8 cellular contexts compared by ENCODE assay signal in the genomic region with DNA sequence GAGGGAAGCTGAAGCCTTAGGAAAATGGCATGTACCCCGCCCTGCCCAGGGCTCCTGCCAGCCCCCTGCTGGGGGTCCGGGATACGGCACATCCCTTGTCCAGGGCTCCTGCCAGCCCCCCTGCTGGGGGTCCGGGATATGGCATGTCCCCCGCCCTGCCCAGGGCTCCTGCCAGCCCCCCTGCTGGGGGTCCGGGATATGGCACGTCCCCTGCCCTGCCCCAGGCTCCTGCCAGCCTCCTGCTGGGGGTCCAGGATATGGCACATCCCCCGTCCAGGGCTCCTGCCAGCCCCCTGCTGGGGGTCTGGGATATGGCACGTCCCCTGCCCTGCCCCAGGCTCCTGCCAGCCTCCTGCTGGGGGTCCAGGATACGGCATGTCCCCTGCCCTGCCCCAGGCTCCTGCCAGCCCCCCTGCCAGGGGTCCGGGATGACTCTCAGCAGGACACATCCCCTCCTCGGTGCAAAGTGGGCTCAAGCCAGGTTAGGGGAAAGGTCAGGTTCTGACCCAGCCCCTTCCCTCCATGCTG. TPM values are rescaled to one million over a fixed set of nuclear protein-coding genes. Genes with fewer than 3 reads are reported as not detected.
DNase-seq lines count a peak whose midpoint lies in the region; ATAC-seq and TF ChIP-seq lines count a peak whose summit lies in the region.

No MANE protein-coding gene starts in this region.

- H3K27me3 ChIP-seq in upper lobe of right lung (no peaks in the 10 kb centered on the region), esophagus squamous epithelium (no peaks in the 10 kb centered on the region)

- H3K27ac Mint-ChIP-seq in activated naive CD4-positive, alpha-beta T cell treated with anti-CD3 and anti-CD28 coated beads, Interleukin-2, amount 50 U/mL, for 72 hours = no peak overlapping the region
- H3K27ac Mint-ChIP-seq in activated naive CD4-positive, alpha-beta T cell treated with anti-CD3 and anti-CD28 coated beads, Interleukin-2, amount 10 ng/mL, durations not matched to agents 7 days and 5 days = no peak overlapping the region

- no peaks in the 10 kb centered on the region for H3K36me3 Mint-ChIP-seq in activated naive CD4-positive, alpha-beta T cell treated with anti-CD3 and anti-CD28 coated beads, Interleukin-2, amount 50 U/mL, for 72 hours
- no peaks in the 10 kb centered on the region for H3K36me3 Mint-ChIP-seq in activated naive CD4-positive, alpha-beta T cell treated with anti-CD3 and anti-CD28 coated beads, Interleukin-2, amount 10 ng/mL, durations not matched to agents 7 days and 5 days

- H3K4me1 Mint-ChIP-seq in activated naive CD4-positive, alpha-beta T cell treated with anti-CD3 and anti-CD28 coated beads, Interleukin-2, amount 10 ng/mL, durations not matched to agents 7 days and 5 days = no peaks in the 10 kb centered on the region

- H3K36me3 ChIP-seq in upper lobe of right lung (no peaks in the 10 kb centered on the region), esophagus squamous epithelium (no peaks in the 10 kb centered on the region)

- H3K9me3 Mint-ChIP-seq in activated naive CD4-positive, alpha-beta T cell treated with anti-CD3 and anti-CD28 coated beads, Interleukin-2, amount 50 U/mL, for 72 hours = peaks cover under 1 to 1% of the 10 kb centered on the region in 2 donors
- H3K9me3 Mint-ChIP-seq in activated naive CD4-positive, alpha-beta T cell treated with anti-CD3 and anti-CD28 coated beads, Interleukin-2, amount 10 ng/mL, durations not matched to agents 7 days and 5 days = peaks cover 1% of the 10 kb centered on the region

- H3K4me1 ChIP-seq in upper lobe of right lung (no peaks in the 10 kb centered on the region), esophagus squamous epithelium (peaks cover 0 to 21% (median 13%) of the 10 kb centered on the region in 3 donors)

- DNase-seq in activated naive CD4-positive, alpha-beta T cell treated with anti-CD3 and anti-CD28 coated beads, Interleukin-2, amount 50 U/mL, for 72 hours (ENCODE audit: low spot score in 2 of 2) = peak in 1 of 2 donors; percentile 15
- no peak for DNase-seq in activated naive CD4-positive, alpha-beta T cell treated with anti-CD3 and anti-CD28 coated beads, Interleukin-2, amount 10 ng/mL, durations not matched to agents 7 days and 5 days
- peak; percentile 24 for DNase-seq in activated T-cell treated with anti-CD3 and anti-CD28 coated beads, Interleukin-2, amount 50 U/mL, for 1 hour
- peak; percentile 64 for DNase-seq in iPS-NIHi11 (ENCODE audit: low spot score)
- peak; percentile 61 for DNase-seq in upper lobe of right lung
- DNase-seq in 8988T = no peak
- no peak for DNase-seq in esophagus squamous epithelium (lab: John Stamatoyannopoulos, UW)

- peaks cover 2% of the 10 kb centered on the region for H3K27me3 Mint-ChIP-seq in activated naive CD4-positive, alpha-beta T cell treated with anti-CD3 and anti-CD28 coated beads, Interleukin-2, amount 10 ng/mL, durations not matched to agents 7 days and 5 days

- no peak for TF ChIP-seq POLR2A in esophagus squamous epithelium (IDR thresholded peaks at IDR 0.05)

- CTCF ChIA-PET in activated naive CD4-positive, alpha-beta T cell treated with anti-CD3 and anti-CD28 coated beads, Interleukin-2, amount 10 ng/mL, durations not matched to agents 7 days and 5 days (lab: Charles Lee) = interaction anchor here (0.7 kb wide), 1 partner anchor 920 kb away, joined by 3 read pairs; no protein-coding TSS in a partner anchor

- intact Hi-C loops in upper lobe of right lung (cut with DNase I) = no loop called here
- intact Hi-C loops in esophagus squamous epithelium (cut with DNase I) = no loop called here

- H3K4me3 ChIP-seq in upper lobe of right lung = no peak overlapping the region
- no peak overlapping the region for H3K4me3 ChIP-seq in esophagus squamous epithelium

- TF ChIP-seq CTCF in upper lobe of right lung (IDR thresholded peaks at IDR 0.05) (peak; percentile 54), esophagus squamous epithelium (IDR thresholded peaks at IDR 0.05) (peak in 1 of 6 experiments; percentile 17)

- H3K9me3 ChIP-seq in upper lobe of right lung (no peaks in the 10 kb centered on the region), esophagus squamous epithelium (no peaks in the 10 kb centered on the region)

- whole genome bisulfite sequencing in esophagus squamous epithelium, 2 donors = 58 to 100% methylated on average over 1 to 7 of the region's 12 CpGs

- ATAC-seq in activated naive CD4-positive, alpha-beta T cell treated with anti-CD3 and anti-CD28 coated beads, Interleukin-2, amount 50 U/mL, for 72 hours = peak; percentile 18 to 65
- peak; percentile 53 for ATAC-seq in upper lobe of right lung
- ATAC-seq in HG02885 (IDR thresholded peaks at IDR 0.05; ENCODE audit: poor library complexity, unreplicated experiment) = no peak

- H3K27ac ChIP-seq in upper lobe of right lung (no peak overlapping the region), esophagus squamous epithelium (no peak overlapping the region)

- H3K4me3 Mint-ChIP-seq in activated naive CD4-positive, alpha-beta T cell treated with anti-CD3 and anti-CD28 coated beads, Interleukin-2, amount 10 ng/mL, durations not matched to agents 7 days and 5 days = no peak overlapping the region

RNA-seq across cellular contexts. Expression of a gene that starts 43.2 kb away (rescaled TPM):
- 1 to 10 TPM; 2.0 to 3.8 TPM for total RNA-seq in activated naive CD4-positive, alpha-beta T cell treated with anti-CD3 and anti-CD28 coated beads, Interleukin-2, amount 50 U/mL, for 72 hours
- 33.3 TPM for total RNA-seq in upper lobe of right lung
- total RNA-seq in esophagus squamous epithelium = 10 to 100 TPM in 1 of 4 donors, 1 to 10 TPM in 3; 5.2 to 18.3 (median 7.5) TPM

Comparison
In these comparisons a context has a peak if more than half of its experiments do, and no peak if none do; other contexts are left out.
1. DNase-seq: peak in activated T-cell treated with anti-CD3 and anti-CD28 coated beads, Interleukin-2, amount 50 U/mL, for 1 hour (single experiment), iPS-NIHi11 (single experiment) and upper lobe of right lung (single experiment); none in activated naive CD4-positive, alpha-beta T cell treated with anti-CD3 and anti-CD28 coated beads, Interleukin-2, amount 10 ng/mL, durations not matched to agents 7 days and 5 days (single experiment), 8988T (single experiment) and esophagus squamous epithelium (single experiment).